Comparison of ENCODE assay signal across 11 cellular contexts in genomic region chr5:143248822-143249579, GRCh38.
A peak's percentile ranks its signal among the peaks of the same experiment; 100 is the strongest.
DNase-seq lines count a peak whose midpoint lies in the region; FAIRE-seq and TF ChIP-seq lines count a peak whose summit lies in the region.
"Had no signal": no experiment of that assay in that cellular context is flagged by ENCODE, and none has a peak within 500 bp of the region (broad histone marks: within the 10 kb centered on the region; RNA-seq: fewer than 3 reads in every experiment).

No MANE protein-coding gene starts in this region.

- peak; percentile 35 for FAIRE-seq in endothelial cell of umbilical vein (lab: Jason Lieb, UNC)

- H3K9ac ChIP-seq in endothelial cell of umbilical vein (replicated peaks; ENCODE audit: extremely low read depth, insufficient read depth, low read length), result no peak overlapping the region

- TF ChIP-seq POLR2A in endothelial cell of umbilical vein (IDR thresholded peaks at IDR 0.05; ENCODE audit: low read depth, low read length), result no peak

- H3K9me3 Mint-ChIP-seq in CD14-positive monocyte, result peaks cover 5 to 16% (median 8%) of the 10 kb centered on the region in 7 donors
- H3K9me3 Mint-ChIP-seq: central memory CD8-positive, alpha-beta T cell had no signal

- H3K27me3 ChIP-seq in endothelial cell of umbilical vein (ENCODE audit: control insufficient read depth in 2 of 2, insufficient read depth in 2 of 2, low read length in 2 of 2), result no peaks in the 10 kb centered on the region

- H3K4me3 Mint-ChIP-seq in CD14-positive monocyte, result no peak overlapping the region
- H3K4me3 Mint-ChIP-seq: central memory CD8-positive, alpha-beta T cell had no signal

- POLR2A ChIA-PET in endothelial cell of umbilical vein (lab: Charles Lee), result no interaction called here

- no peak overlapping the region for H3K27ac ChIP-seq in endothelial cell of umbilical vein (ENCODE audit: insufficient read depth, low read depth, low read length)

- H3K9me1 ChIP-seq in endothelial cell of umbilical vein (replicated peaks; ENCODE audit: control insufficient read depth, extremely low read depth, insufficient read depth, low read length), result no peaks in the 10 kb centered on the region

- H3K36me3 ChIP-seq in endothelial cell of umbilical vein (ENCODE audit: control insufficient read depth in 2 of 2, extremely low read depth in 1 of 2, insufficient read depth in 2 of 2, low read length in 2 of 2), result no peaks in the 10 kb centered on the region

- peak overlapping the region in 6 of 7 donors; percentile 27 to 84 (median 66) for H3K27ac Mint-ChIP-seq in CD14-positive monocyte

- H3K79me2 ChIP-seq in endothelial cell of umbilical vein (ENCODE audit: control insufficient read depth, insufficient read depth, low read length), result no peaks in the 10 kb centered on the region

- no peak overlapping the region for H3K4me2 ChIP-seq in endothelial cell of umbilical vein (ENCODE audit: insufficient read depth, low read length)

- TF ChIP-seq CTCF in CD14-positive monocyte (IDR thresholded peaks at IDR 0.05) (no peak), endothelial cell of umbilical vein (IDR thresholded peaks at IDR 0.05; ENCODE audit: extremely low read depth in 1 of 2, insufficient read depth in 1 of 2, low read depth in 1 of 2, low read length in 2 of 2) (no peak)

- intact Hi-C loops in CD14-positive monocyte (cut with micrococcal nuclease), result no loop called here
- intact Hi-C loops in endothelial cell of umbilical vein (cut with micrococcal nuclease), result no loop called here

- H3K4me1 Mint-ChIP-seq in CD14-positive monocyte, result peaks cover 36% of the 10 kb centered on the region
- H3K4me1 Mint-ChIP-seq: central memory CD8-positive, alpha-beta T cell had no signal

- no peaks in the 10 kb centered on the region for H3K36me3 Mint-ChIP-seq in CD14-positive monocyte

- H2AFZ ChIP-seq in endothelial cell of umbilical vein (ENCODE audit: low read depth, low read length), result no peak overlapping the region

- no peaks in the 10 kb centered on the region for H3K9me3 ChIP-seq in endothelial cell of umbilical vein (replicated peaks; ENCODE audit: control insufficient read depth, insufficient read depth, low read length)

- H4K20me1 ChIP-seq in endothelial cell of umbilical vein (replicated peaks; ENCODE audit: control insufficient read depth, extremely low read depth, insufficient read depth, low read length), result no peaks in the 10 kb centered on the region

- peaks cover 0 to 2% (median 2%) of the 10 kb centered on the region in 3 donors for H3K27me3 Mint-ChIP-seq in CD14-positive monocyte (ENCODE audit: low read depth in 3 of 3)
- H3K27me3 Mint-ChIP-seq: central memory CD8-positive, alpha-beta T cell had no signal

- peaks cover 12% of the 10 kb centered on the region for H3K4me1 ChIP-seq in endothelial cell of umbilical vein (ENCODE audit: control insufficient read depth, extremely low read depth, insufficient read depth, low read length)

- no peak overlapping the region for H3K4me3 ChIP-seq in endothelial cell of umbilical vein (replicated peaks in 1 of 3; ENCODE audit: insufficient read depth in 1 of 3, low read depth in 1 of 3, low read length in 3 of 3)

- BruUV-seq in endothelial cell of umbilical vein (replicated peaks; lab: Mats Ljungman, UMichigan), result no TSS peak

- DNase-seq in CD14-positive monocyte (ENCODE audit: low spot score) (no peak), NCI-H460 (ENCODE audit: extremely low read depth, low read depth) (peak; percentile 15), endothelial cell of umbilical vein (ENCODE audit: low read depth, low spot score) (no peak), mucosa of gallbladder (ENCODE audit: low spot score) (peak; percentile 34), mesenteric fat pad (ENCODE audit: low spot score) (no peak), medulla oblongata (ENCODE audit: extremely low spot score) (no peak)
- DNase-seq in activated CD4-positive, alpha-beta T cell treated with anti-CD3 and anti-CD28 coated beads, Interleukin-2, amount 50 U/mL, for 4 hours, result no peak
- DNase-seq in activated naive CD4-positive, alpha-beta T cell treated with anti-CD3 and anti-CD28 coated beads, Interleukin-2, amount 50 U/mL, for 16 hours, result no peak
- DNase-seq: NCI-H1930, posterior cingulate gyrus had no signal

- dilution Hi-C loops in endothelial cell of umbilical vein (cut with MboI; ENCODE audit: extremely low pct_ligation_motif_present, low sequenced_read_pairs), result no loop called here

- CTCF ChIA-PET in endothelial cell of umbilical vein (lab: Charles Lee), result no interaction called here

TF ChIP-seq in endothelial cell of umbilical vein, 7 proteins besides CTCF, POLR2A, EP300 and RAD21:
- TF ChIP-seq FOS (IDR thresholded peaks at IDR 0.05; ENCODE audit: borderline replicate concordance, insufficient read depth, low read length) (peak; percentile 30), MYC (IDR thresholded peaks at IDR 0.05; ENCODE audit: low read depth, low read length) (no peak)
TF ChIP-seq in endothelial cell of umbilical vein: peak in this region for 1.

Comparison
In these comparisons a context has a peak if more than half of its experiments do, and no peak if none do; other contexts are left out.
1. DNase-seq: peak in NCI-H460 (single experiment) and mucosa of gallbladder (single experiment); none in CD14-positive monocyte (single experiment), endothelial cell of umbilical vein (single experiment), mesenteric fat pad (single experiment), activated CD4-positive, alpha-beta T cell treated with anti-CD3 and anti-CD28 coated beads, Interleukin-2, amount 50 U/mL, for 4 hours (0 of 2), activated naive CD4-positive, alpha-beta T cell treated with anti-CD3 and anti-CD28 coated beads, Interleukin-2, amount 50 U/mL, for 16 hours (single experiment) and medulla oblongata (single experiment).